Comparison of ENCODE assay signal across 28 cellular contexts in genomic region chr3:99315896-99316295, GRCh38.
DNase-seq lines count a peak whose midpoint lies in the region; ATAC-seq, FAIRE-seq and TF ChIP-seq lines count a peak whose summit lies in the region.
"Had no signal": no experiment of that assay in that cellular context is flagged by ENCODE, and none has a peak within 500 bp of the region (broad histone marks: within the 10 kb centered on the region; RNA-seq: fewer than 3 reads in every experiment).

No MANE protein-coding gene starts in this region.

- H3K9me3 ChIP-seq in osteoblast (ENCODE audit: low read depth, low read length): no peaks in the 10 kb centered on the region
- H3K9me3 ChIP-seq: adrenal gland, HAP-1, thyroid gland, vagina had no signal

- no peak overlapping the region for H3K4me3 Mint-ChIP-seq in glutamatergic neuron (ENCODE audit: unreplicated experiment)
- H3K4me3 Mint-ChIP-seq: activated CD8-positive, alpha-beta T cell treated with anti-CD3 and anti-CD28 coated beads for 36 hours; activated naive CD4-positive, alpha-beta T cell treated with anti-CD3 and anti-CD28 coated beads, Interleukin-2, amount 10 ng/mL, durations not matched to agents 7 days and 5 days; activated T-helper 17 cell treated with anti-CD3 and anti-CD28 coated beads, Interleukin-2, amount 50 U/mL, for 72 hours; CD8-positive, alpha-beta memory T cell; natural killer cell treated with Interleukin-12 subunit alpha and Interleukin-12 subunit beta and Interleukin-15 and Interleukin-18, amount 100 ng/mL, for 72 hours had no signal

- H3K27ac Mint-ChIP-seq in glutamatergic neuron (ENCODE audit: unreplicated experiment): no peak overlapping the region
- H3K27ac Mint-ChIP-seq: activated CD8-positive, alpha-beta T cell treated with anti-CD3 and anti-CD28 coated beads for 36 hours; activated naive CD4-positive, alpha-beta T cell treated with anti-CD3 and anti-CD28 coated beads, Interleukin-2, amount 10 ng/mL, durations not matched to agents 7 days and 5 days; activated T-helper 17 cell treated with anti-CD3 and anti-CD28 coated beads, Interleukin-2, amount 50 U/mL, for 72 hours; CD8-positive, alpha-beta memory T cell; natural killer cell treated with Interleukin-12 subunit alpha and Interleukin-12 subunit beta and Interleukin-15 and Interleukin-18, amount 100 ng/mL, for 72 hours had no signal

- no peaks in the 10 kb centered on the region for H3K9me3 Mint-ChIP-seq in glutamatergic neuron (ENCODE audit: unreplicated experiment)

- no peaks in the 10 kb centered on the region for H3K79me2 ChIP-seq in osteoblast (ENCODE audit: insufficient read depth, low read length)

- no peaks in the 10 kb centered on the region for H3K36me3 ChIP-seq in osteoblast (ENCODE audit: insufficient read depth, low read length)
- H3K36me3 ChIP-seq: adrenal gland, HAP-1, thyroid gland, vagina had no signal

- TF ChIP-seq CTCF in osteoblast (IDR thresholded peaks at IDR 0.05; ENCODE audit: extremely low read depth, low read depth, low read length) (no peak), glutamatergic neuron (IDR thresholded peaks at IDR 0.05; ENCODE audit: partially characterized antibody, unreplicated experiment) (no peak)

- H3K4me3 ChIP-seq in osteoblast (ENCODE audit: insufficient read depth, low read length): no peak overlapping the region
- H3K4me3 ChIP-seq: adrenal gland, HAP-1, lung, thyroid gland, vagina had no signal

- no peak for ATAC-seq in HG03565 (IDR thresholded peaks at IDR 0.05; ENCODE audit: unreplicated experiment)
- ATAC-seq: activated CD8-positive, alpha-beta T cell treated with anti-CD3 and anti-CD28 coated beads for 36 hours; activated T-helper 17 cell treated with anti-CD3 and anti-CD28 coated beads, Interleukin-2, amount 50 U/mL, for 72 hours; natural killer cell treated with Interleukin-12 subunit alpha and Interleukin-12 subunit beta and Interleukin-15 and Interleukin-18, amount 100 ng/mL, for 72 hours had no signal

- no peaks in the 10 kb centered on the region for H3K36me3 Mint-ChIP-seq in glutamatergic neuron (ENCODE audit: unreplicated experiment)
- H3K36me3 Mint-ChIP-seq: activated naive CD4-positive, alpha-beta T cell treated with anti-CD3 and anti-CD28 coated beads, Interleukin-2, amount 10 ng/mL, durations not matched to agents 7 days and 5 days; CD8-positive, alpha-beta memory T cell; natural killer cell treated with Interleukin-12 subunit alpha and Interleukin-12 subunit beta and Interleukin-15 and Interleukin-18, amount 100 ng/mL, for 72 hours had no signal

- no peaks in the 10 kb centered on the region for H3K27me3 Mint-ChIP-seq in glutamatergic neuron (ENCODE audit: unreplicated experiment)
- H3K27me3 Mint-ChIP-seq: activated CD8-positive, alpha-beta T cell treated with anti-CD3 and anti-CD28 coated beads for 36 hours; activated naive CD4-positive, alpha-beta T cell treated with anti-CD3 and anti-CD28 coated beads, Interleukin-2, amount 10 ng/mL, durations not matched to agents 7 days and 5 days; activated T-helper 17 cell treated with anti-CD3 and anti-CD28 coated beads, Interleukin-2, amount 50 U/mL, for 72 hours; CD8-positive, alpha-beta memory T cell; natural killer cell treated with Interleukin-12 subunit alpha and Interleukin-12 subunit beta and Interleukin-15 and Interleukin-18, amount 100 ng/mL, for 72 hours had no signal

- DNase-seq in H54 (ENCODE audit: insufficient read length, low spot score) (no peak), RKO (ENCODE audit: low spot score) (peak; percentile 12), epithelial cell of prostate (ENCODE audit: low read depth, low spot score) (peak; percentile 5), osteoblast (ENCODE audit: insufficient read length, low spot score, missing footprints) (peak; percentile 0), glutamatergic neuron (no peak), NOMO-1 (lab: John Stamatoyannopoulos, UW; ENCODE audit: unreplicated experiment in 2 of 2) (no peak)
- DNase-seq in activated CD8-positive, alpha-beta memory T cell treated with anti-CD3 and anti-CD28 coated beads, Interleukin-2, amount 50 U/mL, for 4 hours: no peak
- DNase-seq: activated CD8-positive, alpha-beta T cell treated with anti-CD3 and anti-CD28 coated beads for 36 hours; activated naive CD4-positive, alpha-beta T cell treated with anti-CD3 and anti-CD28 coated beads, Interleukin-2, amount 10 ng/mL, durations not matched to agents 7 days and 5 days; adrenal gland; CD8-positive, alpha-beta memory T cell; NCI-H1105; NCI-H187 treated with DMSO at 0.1 percent for 48 hours; NCI-H526; NK-92 treated with Interleukin-12 subunit alpha and Interleukin-12 subunit beta, amount 100 ng/mL, for 24 hours; occipital lobe; SHP77 treated with DMSO at 0.1 percent for 48 hours; stimulated activated CD4-positive, alpha-beta T cell treated with anti-CD3 and anti-CD28 coated beads, Interleukin-4, amount 100 ng/mL, for 24 hours; thyroid gland had no signal

- H3K4me1 Mint-ChIP-seq in glutamatergic neuron (ENCODE audit: low read depth, unreplicated experiment): no peaks in the 10 kb centered on the region
- H3K4me1 Mint-ChIP-seq: activated naive CD4-positive, alpha-beta T cell treated with anti-CD3 and anti-CD28 coated beads, Interleukin-2, amount 10 ng/mL, durations not matched to agents 7 days and 5 days; activated T-helper 17 cell treated with anti-CD3 and anti-CD28 coated beads, Interleukin-2, amount 50 U/mL, for 72 hours; CD8-positive, alpha-beta memory T cell had no signal

- no peaks in the 10 kb centered on the region for H3K27me3 ChIP-seq in osteoblast (ENCODE audit: insufficient read depth, low read length)
- H3K27me3 ChIP-seq: adrenal gland, thyroid gland, vagina had no signal

- H3K27ac ChIP-seq in epithelial cell of prostate (no peak overlapping the region), osteoblast (ENCODE audit: low read depth, low read length) (no peak overlapping the region)
- H3K27ac ChIP-seq: adrenal gland, thyroid gland, vagina had no signal

- no peak overlapping the region for H3K4me2 ChIP-seq in osteoblast (ENCODE audit: insufficient read depth, low read length)

- no peak overlapping the region for H2AFZ ChIP-seq in osteoblast (ENCODE audit: low read length)

- no peak for TF ChIP-seq POLR2A in H54 (IDR thresholded peaks at IDR 0.05; ENCODE audit: low read depth, low read length)

- H4K20me1 ChIP-seq in osteoblast (ENCODE audit: insufficient read depth, low read length): no peaks in the 10 kb centered on the region

- FAIRE-seq in H54 (lab: Jason Lieb, UNC): peak; percentile 84
- FAIRE-seq: colon, endothelial cell of umbilical vein, GM12892 had no signal

- H3K4me1 ChIP-seq in osteoblast (ENCODE audit: insufficient read depth, low read length): peaks cover 38% of the 10 kb centered on the region
- H3K4me1 ChIP-seq: adrenal gland, HAP-1, thyroid gland had no signal

Comparison
In these comparisons a context has a peak if more than half of its experiments do, and no peak if none do; other contexts are left out.
1. DNase-seq: peak in RKO (single experiment), epithelial cell of prostate (single experiment) and osteoblast (single experiment); none in H54 (single experiment), glutamatergic neuron (single experiment), activated CD8-positive, alpha-beta memory T cell treated with anti-CD3 and anti-CD28 coated beads, Interleukin-2, amount 50 U/mL, for 4 hours (single experiment) and NOMO-1 (0 of 2).